In genomic region chr4:111991163-111991562, GRCh38 we compare ENCODE assay signal across 9 cellular contexts.
DNase-seq lines count a peak whose midpoint lies in the region; ATAC-seq, FAIRE-seq and TF ChIP-seq lines count a peak whose summit lies in the region.
"Had no signal": no experiment of that assay in that cellular context is flagged by ENCODE, and none has a peak within 500 bp of the region (broad histone marks: within the 10 kb centered on the region; RNA-seq: fewer than 3 reads in every experiment).

No MANE protein-coding gene starts in this region.

- no peak overlapping the region for H2AFZ ChIP-seq in endothelial cell of umbilical vein (ENCODE audit: low read depth, low read length)

- H3K4me1 ChIP-seq in endothelial cell of umbilical vein (ENCODE audit: control insufficient read depth, extremely low read depth, insufficient read depth, low read length): peaks cover 8% of the 10 kb centered on the region

- TF ChIP-seq POLR2A in endothelial cell of umbilical vein (IDR thresholded peaks at IDR 0.05; ENCODE audit: low read depth, low read length): no peak

- no TSS peak for BruUV-seq in endothelial cell of umbilical vein (replicated peaks; lab: Mats Ljungman, UMichigan)

- CTCF ChIA-PET in endothelial cell of umbilical vein (lab: Charles Lee): interaction anchor here (1.0 to 1.2 kb wide), 3 partner anchors 16 to 41 kb away, joined by 3 to 4 read pairs (median 4); no protein-coding TSS in a partner anchor

- POLR2A ChIA-PET in endothelial cell of umbilical vein (lab: Charles Lee): no interaction called here

- no peaks in the 10 kb centered on the region for H3K9me3 ChIP-seq in endothelial cell of umbilical vein (replicated peaks; ENCODE audit: control insufficient read depth, insufficient read depth, low read length)

- peaks cover 1 to 10% of the 10 kb centered on the region in 2 experiments for H3K27me3 ChIP-seq in endothelial cell of umbilical vein (ENCODE audit: control insufficient read depth in 2 of 2, insufficient read depth in 2 of 2, low read length in 2 of 2)

- dilution Hi-C loops in endothelial cell of umbilical vein (cut with MboI; ENCODE audit: extremely low pct_ligation_motif_present, low sequenced_read_pairs): no loop called here

- no peaks in the 10 kb centered on the region for H3K9me1 ChIP-seq in endothelial cell of umbilical vein (replicated peaks; ENCODE audit: control insufficient read depth, extremely low read depth, insufficient read depth, low read length)

- ATAC-seq in GM18508 (IDR thresholded peaks at IDR 0.05; ENCODE audit: insufficient read depth, unreplicated experiment) (peak; percentile 89), GM21529 (IDR thresholded peaks at IDR 0.05; ENCODE audit: unreplicated experiment) (peak; percentile 97), HG03354 (IDR thresholded peaks at IDR 0.05; ENCODE audit: poor library complexity, severe bottlenecking, unreplicated experiment) (peak; percentile 95)

- no peak for FAIRE-seq in endothelial cell of umbilical vein (lab: Jason Lieb, UNC)

- no peaks in the 10 kb centered on the region for H4K20me1 ChIP-seq in endothelial cell of umbilical vein (replicated peaks; ENCODE audit: control insufficient read depth, extremely low read depth, insufficient read depth, low read length)

- no peaks in the 10 kb centered on the region for H3K36me3 ChIP-seq in endothelial cell of umbilical vein (ENCODE audit: control insufficient read depth in 2 of 2, extremely low read depth in 1 of 2, insufficient read depth in 2 of 2, low read length in 2 of 2)

- H3K9ac ChIP-seq in endothelial cell of umbilical vein (replicated peaks; ENCODE audit: extremely low read depth, insufficient read depth, low read length): no peak overlapping the region

- H3K27ac ChIP-seq in endothelial cell of umbilical vein (ENCODE audit: insufficient read depth, low read depth, low read length): no peak overlapping the region

- intact Hi-C loops in endothelial cell of umbilical vein (cut with micrococcal nuclease): no loop called here

- no peak for TF ChIP-seq CTCF in endothelial cell of umbilical vein (IDR thresholded peaks at IDR 0.05; ENCODE audit: extremely low read depth in 1 of 2, insufficient read depth in 1 of 2, low read depth in 1 of 2, low read length in 2 of 2)

- DNase-seq in endothelial cell of umbilical vein (ENCODE audit: low read depth, low spot score) (no peak), hippocampal formation (lab: John Stamatoyannopoulos, UW) (no peak), HK-2 (ENCODE audit: unreplicated experiment) (no peak)
- no peak for DNase-seq in activated CD8-positive, alpha-beta memory T cell treated with anti-CD3 and anti-CD28 coated beads for 24 hours
- no peak for DNase-seq in stimulated activated CD4-positive, alpha-beta T cell treated with anti-CD3 and anti-CD28 coated beads, Interleukin-4, amount 100 ng/mL, for 1 hour
- DNase-seq: activated naive CD4-positive, alpha-beta T cell had no signal

- peak overlapping the region; percentile 57 for H3K4me2 ChIP-seq in endothelial cell of umbilical vein (ENCODE audit: insufficient read depth, low read length)

- no peaks in the 10 kb centered on the region for H3K79me2 ChIP-seq in endothelial cell of umbilical vein (ENCODE audit: control insufficient read depth, insufficient read depth, low read length)

- no peak overlapping the region for H3K4me3 ChIP-seq in endothelial cell of umbilical vein (replicated peaks in 1 of 3; ENCODE audit: insufficient read depth in 1 of 3, low read depth in 1 of 3, low read length in 3 of 3)

TF ChIP-seq in endothelial cell of umbilical vein, 7 proteins besides CTCF, POLR2A, EP300 and RAD21:
- TF ChIP-seq GATA2 (IDR thresholded peaks at IDR 0.05; ENCODE audit: insufficient read depth, insufficient read length, low read depth, low read length): no peak
- TF ChIP-seq POLR2AphosphoS5 (IDR thresholded peaks at IDR 0.05; ENCODE audit: insufficient read depth, low read depth, low read length): no peak
TF ChIP-seq in endothelial cell of umbilical vein: peak in this region for 0.
